ENCODE assay signal across 10 cellular contexts in genomic region chr9:104923740-104924139, GRCh38. TPM values are rescaled to one million over a fixed set of nuclear protein-coding genes. Genes with fewer than 3 reads are reported as not detected.
DNase-seq lines count a peak whose midpoint lies in the region; ATAC-seq and TF ChIP-seq lines count a peak whose summit lies in the region.
"Had no signal": no experiment of that assay in that cellular context is flagged by ENCODE, and none has a peak within 500 bp of the region (broad histone marks: within the 10 kb centered on the region; RNA-seq: fewer than 3 reads in every experiment).

No MANE protein-coding gene starts in this region.

- H3K27me3 Mint-ChIP-seq in activated CD4-positive, alpha-beta memory T cell treated with anti-CD3 and anti-CD28 coated beads, Interleukin-2, amount 10 ng/mL, durations not matched to agents 7 days and 5 days = peaks cover 31% of the 10 kb centered on the region

- no peaks in the 10 kb centered on the region for H3K27me3 ChIP-seq in lower lobe of right lung (ENCODE audit: low read depth)

- H3K36me3 Mint-ChIP-seq in activated CD4-positive, alpha-beta memory T cell treated with anti-CD3 and anti-CD28 coated beads, Interleukin-2, amount 10 ng/mL, durations not matched to agents 7 days and 5 days (ENCODE audit: low read depth) = no peaks in the 10 kb centered on the region

- peak overlapping the region; percentile 6 for H3K4me3 ChIP-seq in lower lobe of right lung
- H3K4me3 ChIP-seq: HAP-1 had no signal

- intact Hi-C loops in lower lobe of right lung (cut with DNase I) = no loop called here

- ATAC-seq in GM18508 (IDR thresholded peaks at IDR 0.05; ENCODE audit: insufficient read depth, unreplicated experiment) (peak; percentile 64), GM21723 (IDR thresholded peaks at IDR 0.05; ENCODE audit: unreplicated experiment) (peak; percentile 43), HG03558 (IDR thresholded peaks at IDR 0.05; ENCODE audit: extremely low read depth, unreplicated experiment) (peak; percentile 65), lower lobe of right lung (no peak)

- DNase-seq in lower lobe of right lung (no peak), glomerular visceral epithelial cell (ENCODE audit: extremely low spot score) (no peak)
- DNase-seq in effector CD4-positive, alpha-beta T cell = no peak
- DNase-seq in activated CD4-positive, alpha-beta memory T cell treated with anti-CD3 and anti-CD28 coated beads, Interleukin-2, amount 10 ng/mL, durations not matched to agents 7 days and 5 days = no peak
- DNase-seq in activated T-cell treated with anti-CD3 and anti-CD28 coated beads, Interleukin-2, amount 50 U/mL, for 1 hour = no peak
- DNase-seq: NCI-H1105 had no signal

- peaks cover 70% of the 10 kb centered on the region for H3K4me1 ChIP-seq in lower lobe of right lung

- no peak overlapping the region for H3K27ac ChIP-seq in lower lobe of right lung

- POLR2A ChIA-PET in activated CD4-positive, alpha-beta memory T cell treated with anti-CD3 and anti-CD28 coated beads, Interleukin-2, amount 10 ng/mL, durations not matched to agents 7 days and 5 days (lab: Charles Lee) = no interaction called here

- H3K27ac Mint-ChIP-seq in activated CD4-positive, alpha-beta memory T cell treated with anti-CD3 and anti-CD28 coated beads, Interleukin-2, amount 10 ng/mL, durations not matched to agents 7 days and 5 days = no peak overlapping the region

- H3K9me3 Mint-ChIP-seq in activated CD4-positive, alpha-beta memory T cell treated with anti-CD3 and anti-CD28 coated beads, Interleukin-2, amount 10 ng/mL, durations not matched to agents 7 days and 5 days = no peaks in the 10 kb centered on the region

- no peaks in the 10 kb centered on the region for H3K9me3 ChIP-seq in lower lobe of right lung
- H3K9me3 ChIP-seq: HAP-1 had no signal

- H3K4me3 Mint-ChIP-seq in activated CD4-positive, alpha-beta memory T cell treated with anti-CD3 and anti-CD28 coated beads, Interleukin-2, amount 10 ng/mL, durations not matched to agents 7 days and 5 days = no peak overlapping the region

- H3K36me3 ChIP-seq in lower lobe of right lung = no peaks in the 10 kb centered on the region
- H3K36me3 ChIP-seq: HAP-1 had no signal

- TF ChIP-seq CTCF in lower lobe of right lung (IDR thresholded peaks at IDR 0.05) = no peak

- CTCF ChIA-PET in activated CD4-positive, alpha-beta memory T cell treated with anti-CD3 and anti-CD28 coated beads, Interleukin-2, amount 10 ng/mL, durations not matched to agents 7 days and 5 days (lab: Charles Lee) = interaction anchor here (0.6 kb wide), 1 partner anchor 1039 kb away, joined by 3 read pairs; no protein-coding TSS in a partner anchor

- H3K4me1 Mint-ChIP-seq in activated CD4-positive, alpha-beta memory T cell treated with anti-CD3 and anti-CD28 coated beads, Interleukin-2, amount 10 ng/mL, durations not matched to agents 7 days and 5 days = peaks cover 23% of the 10 kb centered on the region

RNA-seq across cellular contexts. Expression of gene ABCA1, which starts 4.2 kb away (rescaled TPM):
- total RNA-seq in lower lobe of right lung = 46.8 TPM
- total RNA-seq in activated CD4-positive, alpha-beta memory T cell treated with anti-CD3 and anti-CD28 coated beads, Interleukin-2, amount 10 ng/mL, durations not matched to agents 7 days and 5 days = 1 to 10 TPM in 1 of 2 experiments, under 1 TPM in 1; 0.93 to 1.6 TPM

Comparison
In these comparisons a context has a peak if more than half of its experiments do, and no peak if none do; other contexts are left out.
1. ATAC-seq: peak in GM18508 (single experiment), GM21723 (single experiment) and HG03558 (single experiment); none in lower lobe of right lung (0 of 2).
2. RNA of gene ABCA1, which starts 4.2 kb away (total RNA-seq): 46.8 TPM in lower lobe of right lung (single experiment); 0.93 to 1.6 TPM in activated CD4-positive, alpha-beta memory T cell treated with anti-CD3 and anti-CD28 coated beads, Interleukin-2, amount 10 ng/mL, durations not matched to agents 7 days and 5 days; every median in the first group is over 10 times any median in the second.